ENCODE assay signal across 8 cellular contexts in genomic region chr20:33686984-33687366, GRCh38. TPM values are rescaled to one million over a fixed set of nuclear protein-coding genes. Genes with fewer than 3 reads are reported as not detected.
DNase-seq lines count a peak whose midpoint lies in the region; ATAC-seq and TF ChIP-seq lines count a peak whose summit lies in the region.

No MANE protein-coding gene starts in this region.

- peak overlapping the region; percentile 12 to 96 (median 85); a peak in 21 of 22 replicates for H3K27ac ChIP-seq in BLaER1 treated with 17β-estradiol and CSF1 and Interleukin-3, amounts not matched to agents 10 nM and 100 nM
- H3K27ac ChIP-seq in Karpas-422 (ENCODE audit: low read length): no peak overlapping the region
- H3K27ac ChIP-seq in breast epithelium: peak overlapping the region; percentile 19 to 45

- peaks cover 32% of the 10 kb centered on the region for H3K79me2 ChIP-seq in Karpas-422 (ENCODE audit: low read length)

- H3K36me3 Mint-ChIP-seq in natural killer cell treated with Interleukin-12 subunit alpha and Interleukin-12 subunit beta and Interleukin-15 and Interleukin-18, amount 100 ng/mL, for 72 hours: no peaks in the 10 kb centered on the region

- peak overlapping the region in 8 of 10 experiments; percentile 35 to 88 (median 80); a peak in 13 of 20 replicates for H3K4me3 ChIP-seq in BLaER1 treated with 17β-estradiol and CSF1 and Interleukin-3, amounts not matched to agents 10 nM and 100 nM
- peak overlapping the region; percentile 50; the same call in 1 of the 2 replicates for H3K4me3 ChIP-seq in Karpas-422 (ENCODE audit: low read length)
- H3K4me3 ChIP-seq in breast epithelium: peak overlapping the region in 2 of 3 donors; percentile 48 to 72

- peak overlapping the region; percentile 26; the same call in 1 of the 2 replicates for H2AFZ ChIP-seq in Karpas-422 (ENCODE audit: low read length)

- intact Hi-C loops in breast epithelium (cut with DNase I; ENCODE audit: low total_unique reads): no loop called here

- no peak for TF ChIP-seq CTCF in breast epithelium (IDR thresholded peaks at IDR 0.05)

- no peaks in the 10 kb centered on the region for H3K27me3 ChIP-seq in BLaER1 treated with 17β-estradiol and CSF1 and Interleukin-3, amounts not matched to agents 10 nM and 100 nM
- H3K27me3 ChIP-seq in Karpas-422 (ENCODE audit: low read length) (no peaks in the 10 kb centered on the region), breast epithelium (no peaks in the 10 kb centered on the region)

- H3K9ac ChIP-seq in BLaER1 treated with 17β-estradiol and CSF1 and Interleukin-3, amounts not matched to agents 10 nM and 100 nM: peak overlapping the region in 10 of 11 experiments; percentile 44 to 96 (median 58); a peak in 19 of 22 replicates
- peak overlapping the region; percentile 55 for H3K9ac ChIP-seq in Karpas-422 (ENCODE audit: low read length)

- H3K4me3 Mint-ChIP-seq in natural killer cell treated with Interleukin-12 subunit alpha and Interleukin-12 subunit beta and Interleukin-15 and Interleukin-18, amount 100 ng/mL, for 72 hours: peak overlapping the region; percentile 74

- peaks cover 0 to 37% (median 33%) of the 10 kb centered on the region in 11 experiments; a peak in 16 of 22 replicates for H4K20me1 ChIP-seq in BLaER1 treated with 17β-estradiol and CSF1 and Interleukin-3, amounts not matched to agents 10 nM and 100 nM
- H4K20me1 ChIP-seq in Karpas-422 (ENCODE audit: insufficient read depth, low read depth, low read length): peaks cover 14% of the 10 kb centered on the region; the same call in 1 of the 2 replicates

- ATAC-seq in natural killer cell treated with Interleukin-12 subunit alpha and Interleukin-12 subunit beta and Interleukin-15 and Interleukin-18, amount 100 ng/mL, for 72 hours: no peak
- ATAC-seq in HG03442 (IDR thresholded peaks at IDR 0.05; ENCODE audit: unreplicated experiment) (no peak), GM18868 (IDR thresholded peaks at IDR 0.05; ENCODE audit: unreplicated experiment) (no peak)

- H3K9me3 ChIP-seq in BLaER1 treated with 17β-estradiol and CSF1 and Interleukin-3, amounts not matched to agents 10 nM and 100 nM (replicated peaks in 1 of 11): no peaks in the 10 kb centered on the region
- H3K9me3 ChIP-seq in Karpas-422 (ENCODE audit: low read length) (no peaks in the 10 kb centered on the region), breast epithelium (no peaks in the 10 kb centered on the region)

- H3K9me2 ChIP-seq in Karpas-422 (replicated peaks; ENCODE audit: insufficient read depth, low read length): no peaks in the 10 kb centered on the region

- H3K27ac Mint-ChIP-seq in natural killer cell treated with Interleukin-12 subunit alpha and Interleukin-12 subunit beta and Interleukin-15 and Interleukin-18, amount 100 ng/mL, for 72 hours: peak overlapping the region; percentile 32 to 78

- H3K4me1 ChIP-seq in BLaER1 treated with 17β-estradiol and CSF1 and Interleukin-3, amounts not matched to agents 10 nM and 100 nM: peaks cover 55 to 93% (median 90%) of the 10 kb centered on the region in 10 experiments
- H3K4me1 ChIP-seq in Karpas-422 (ENCODE audit: low read length): peaks cover 42% of the 10 kb centered on the region
- H3K4me1 ChIP-seq in breast epithelium: peaks cover 6 to 8% of the 10 kb centered on the region in 2 donors

- H3K9me3 Mint-ChIP-seq in natural killer cell treated with Interleukin-12 subunit alpha and Interleukin-12 subunit beta and Interleukin-15 and Interleukin-18, amount 100 ng/mL, for 72 hours: no peaks in the 10 kb centered on the region

- no peak for DNase-seq in Karpas-422
- DNase-seq in breast epithelium (ENCODE audit: low spot score in 2 of 2): no peak
- no peak for DNase-seq in natural killer cell treated with Interleukin-12 subunit alpha and Interleukin-12 subunit beta and Interleukin-15 and Interleukin-18, amount 100 ng/mL, for 72 hours (ENCODE audit: low spot score)
- DNase-seq in cortex of kidney (lab: John Stamatoyannopoulos, UW): no peak
- no peak for DNase-seq in NCI-H1417 treated with DMSO at 0.1 percent for 48 hours (lab: John Stamatoyannopoulos, UW)

- H3K4me1 Mint-ChIP-seq in natural killer cell treated with Interleukin-12 subunit alpha and Interleukin-12 subunit beta and Interleukin-15 and Interleukin-18, amount 100 ng/mL, for 72 hours (ENCODE audit: low read depth in 2 of 2): peaks cover 42 to 47% of the 10 kb centered on the region in 2 donors

- peak overlapping the region; percentile 82 to 96 (median 87) for H3K4me2 ChIP-seq in BLaER1 treated with 17β-estradiol and CSF1 and Interleukin-3, amounts not matched to agents 10 nM and 100 nM
- peak overlapping the region; percentile 58 for H3K4me2 ChIP-seq in Karpas-422 (ENCODE audit: low read depth, low read length, poor library complexity, severe bottlenecking)

- H3K36me3 ChIP-seq in BLaER1 treated with 17β-estradiol and CSF1 and Interleukin-3, amounts not matched to agents 10 nM and 100 nM: peaks cover 0 to 25% (median 9%) of the 10 kb centered on the region in 11 experiments; a peak in 7 of 22 replicates
- H3K36me3 ChIP-seq in Karpas-422 (ENCODE audit: insufficient read depth, low read length) (no peaks in the 10 kb centered on the region), breast epithelium (no peaks in the 10 kb centered on the region)

- no peak for TF ChIP-seq POLR2A in breast epithelium (IDR thresholded peaks at IDR 0.05)

- no peaks in the 10 kb centered on the region for H3K27me3 Mint-ChIP-seq in natural killer cell treated with Interleukin-12 subunit alpha and Interleukin-12 subunit beta and Interleukin-15 and Interleukin-18, amount 100 ng/mL, for 72 hours

RNA-seq across cellular contexts. Expression of gene E2F1, which starts 0.8 kb away (rescaled TPM):
- total RNA-seq in Karpas-422 (2014; rRNA removed; shearing (Covaris generic); ENCODE audit: low replicate concordance): 19.2 and 37.2 TPM in 2 replicates
- total RNA-seq in breast epithelium: 1 to 10 TPM in 1 of 3 donors, under 1 TPM in 2; 0.33 to 2.2 (median 0.88) TPM
- total RNA-seq in natural killer cell treated with Interleukin-12 subunit alpha and Interleukin-12 subunit beta and Interleukin-15 and Interleukin-18, amount 100 ng/mL, for 72 hours: 100 to 1,000 TPM in 1 of 2 donors, 10 to 100 TPM in 1; 45.4 to 123 TPM

RNA-seq across cellular contexts. Expression of gene NECAB3, which starts 12.7 kb away (rescaled TPM):
- 38.2 and 89.2 TPM in 2 replicates for total RNA-seq in Karpas-422 (2014; rRNA removed; shearing (Covaris generic); ENCODE audit: low replicate concordance)
- total RNA-seq in breast epithelium: 10 to 100 TPM; 23.4 to 37.3 (median 28.5) TPM
- total RNA-seq in natural killer cell treated with Interleukin-12 subunit alpha and Interleukin-12 subunit beta and Interleukin-15 and Interleukin-18, amount 100 ng/mL, for 72 hours: 10 to 100 TPM; 16.9 to 29.5 TPM

RNA-seq across cellular contexts. Expression of gene ACTL10, which starts 20.2 kb away (rescaled TPM):
- total RNA-seq in Karpas-422 (2014; rRNA removed; shearing (Covaris generic); ENCODE audit: low replicate concordance): 2.5 and 9.2 TPM in 2 replicates
- 1 to 10 TPM; 1.4 to 3.4 (median 2.6) TPM for total RNA-seq in breast epithelium
- total RNA-seq in natural killer cell treated with Interleukin-12 subunit alpha and Interleukin-12 subunit beta and Interleukin-15 and Interleukin-18, amount 100 ng/mL, for 72 hours: 1 to 10 TPM; 1.7 to 4.3 TPM

RNA-seq across cellular contexts. Expression of gene C20orf144, which starts 24.8 kb away (rescaled TPM):
- total RNA-seq in Karpas-422 (2014; rRNA removed; shearing (Covaris generic); ENCODE audit: low replicate concordance): 0.45 and 0.69 TPM in 2 replicates
- total RNA-seq in breast epithelium: under 1 TPM; 0.16 to 0.33 (median 0.29) TPM
- total RNA-seq in natural killer cell treated with Interleukin-12 subunit alpha and Interleukin-12 subunit beta and Interleukin-15 and Interleukin-18, amount 100 ng/mL, for 72 hours: under 1 TPM; 0.12 to 0.81 TPM

RNA-seq across cellular contexts. Expression of gene PXMP4, which starts 33.1 kb away (rescaled TPM):
- 3.8 and 4.7 TPM in 2 replicates for total RNA-seq in Karpas-422 (2014; rRNA removed; shearing (Covaris generic); ENCODE audit: low replicate concordance)
- total RNA-seq in breast epithelium: 10 to 100 TPM in 1 of 3 donors, 1 to 10 TPM in 2; 7.9 to 14.3 (median 9.1) TPM
- 1 to 10 TPM; 6.9 to 9.3 TPM for total RNA-seq in natural killer cell treated with Interleukin-12 subunit alpha and Interleukin-12 subunit beta and Interleukin-15 and Interleukin-18, amount 100 ng/mL, for 72 hours
